Comparison of ENCODE assay signal across 1 cellular context in genomic region chr19:45429896-45430295, GRCh38. TPM values are rescaled to one million over a fixed set of nuclear protein-coding genes. Genes with fewer than 3 reads are reported as not detected.
"Had no signal": no experiment of that assay in that cellular context is flagged by ENCODE, and none has a peak within 500 bp of the region (broad histone marks: within the 10 kb centered on the region; RNA-seq: fewer than 3 reads in every experiment).

No MANE protein-coding gene starts in this region.

RNA-seq across cellular contexts. Expression of gene PPP1R13L, which starts 25.0 kb away (rescaled TPM):
- total RNA-seq: occipital lobe had no signal
